ENCODE assay signal across 8 cellular contexts in the genomic region with DNA sequence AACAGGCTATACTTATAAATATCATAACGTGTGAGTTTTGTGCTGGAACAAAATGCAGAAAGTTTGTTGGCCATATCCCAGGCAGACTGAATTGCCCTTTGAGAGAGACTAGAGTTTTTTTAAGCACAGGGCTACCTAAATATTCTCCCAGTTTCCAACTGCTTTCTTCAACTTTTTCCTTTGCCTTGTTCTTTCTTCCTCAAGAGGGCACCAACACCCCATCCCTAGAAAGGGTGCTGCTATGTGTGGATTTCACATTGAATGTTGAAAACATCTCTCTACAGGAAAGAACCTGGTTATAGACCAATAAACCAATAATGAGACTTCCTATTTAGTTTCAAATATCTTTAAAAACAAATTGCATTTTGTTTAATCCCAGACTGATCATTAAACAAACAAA.
DNase-seq lines count a peak whose midpoint lies in the region; ATAC-seq and TF ChIP-seq lines count a peak whose summit lies in the region.

No MANE protein-coding gene starts in this region.

- DNase-seq in DMS114 treated with DMSO at 0.1 percent for 48 hours (lab: John Stamatoyannopoulos, UW; ENCODE audit: unreplicated experiment) (peak; percentile 47), HuH-7 (ENCODE audit: low spot score) (peak; percentile 6), SKM-1 treated with dmso at 0.1 percent for 144 hours (lab: John Stamatoyannopoulos, UW; ENCODE audit: unreplicated experiment) (peak; percentile 52), fibroblast of villous mesenchyme (ENCODE audit: low read depth) (peak; percentile 49), pulmonary artery endothelial cell (ENCODE audit: low read depth, low spot score) (peak; percentile 41), NCI-H345 treated with DMSO at 0.1 percent for 48 hours (lab: John Stamatoyannopoulos, UW; ENCODE audit: unreplicated experiment) (no peak)

- peak; percentile 70 for TF ChIP-seq CTCF in fibroblast of villous mesenchyme (IDR thresholded peaks at IDR 0.05; ENCODE audit: insufficient read depth, low read depth, low read length)

- no peak for ATAC-seq in GM21576 (IDR thresholded peaks at IDR 0.05; ENCODE audit: unreplicated experiment)
- ATAC-seq in GM18517 (IDR thresholded peaks at IDR 0.05; ENCODE audit: unreplicated experiment) = no peak

- no peak overlapping the region for H3K4me3 ChIP-seq in fibroblast of villous mesenchyme (ENCODE audit: low read depth, low read length)
